In genomic region chr5:149326611-149327010, GRCh38 we compare ENCODE assay signal across 29 cellular contexts. TPM values are rescaled to one million over a fixed set of nuclear protein-coding genes. Genes with fewer than 3 reads are reported as not detected.
A peak's percentile ranks its signal among the peaks of the same experiment; 100 is the strongest.
DNase-seq lines count a peak whose midpoint lies in the region; ATAC-seq, FAIRE-seq and TF ChIP-seq lines count a peak whose summit lies in the region.
"Had no signal": no experiment of that assay in that cellular context is flagged by ENCODE, and none has a peak within 500 bp of the region (broad histone marks: within the 10 kb centered on the region; RNA-seq: fewer than 3 reads in every experiment).

No MANE protein-coding gene starts in this region.

- no peak overlapping the region for H3K4me3 Mint-ChIP-seq in type B pancreatic cell
- H3K4me3 Mint-ChIP-seq: CD4-positive, alpha-beta T cell had no signal

- no peaks in the 10 kb centered on the region for H4K20me1 ChIP-seq in endothelial cell of umbilical vein (replicated peaks; ENCODE audit: control insufficient read depth, extremely low read depth, insufficient read depth, low read length)
- H4K20me1 ChIP-seq: BLaER1 treated with 17β-estradiol and CSF1 and Interleukin-3, amounts not matched to agents 10 nM and 100 nM had no signal

- H3K4me3 ChIP-seq in endothelial cell of umbilical vein (replicated peaks in 1 of 3; ENCODE audit: insufficient read depth in 1 of 3, low read depth in 1 of 3, low read length in 3 of 3) (no peak overlapping the region), mucosa of descending colon (no peak overlapping the region)
- H3K4me3 ChIP-seq: BLaER1 treated with 17β-estradiol and CSF1 and Interleukin-3, amounts not matched to agents 10 nM and 100 nM; GM23248 had no signal

- POLR2A ChIA-PET in endothelial cell of umbilical vein (lab: Charles Lee), result no interaction called here

- H2AFZ ChIP-seq in endothelial cell of umbilical vein (ENCODE audit: low read depth, low read length), result no peak overlapping the region
- H2AFZ ChIP-seq: GM23248 had no signal

- no peaks in the 10 kb centered on the region for H3K9me1 ChIP-seq in endothelial cell of umbilical vein (replicated peaks; ENCODE audit: control insufficient read depth, extremely low read depth, insufficient read depth, low read length)

- H3K36me3 ChIP-seq in endothelial cell of umbilical vein (ENCODE audit: control insufficient read depth in 2 of 2, extremely low read depth in 1 of 2, insufficient read depth in 2 of 2, low read length in 2 of 2) (peaks cover 3% of the 10 kb centered on the region in 2 experiments), mucosa of descending colon (ENCODE audit: low read depth) (no peaks in the 10 kb centered on the region)

- peak overlapping the region; percentile 32 for H3K27ac ChIP-seq in endothelial cell of umbilical vein (ENCODE audit: insufficient read depth, low read depth, low read length)
- H3K27ac ChIP-seq: BLaER1 treated with 17β-estradiol and CSF1 and Interleukin-3, amounts not matched to agents 10 nM and 100 nM; GM23248; RWPE1 had no signal

- CTCF ChIA-PET in endothelial cell of umbilical vein (lab: Charles Lee), result interaction anchor here (1.3 kb wide), 2 partner anchors 41 to 47 kb away, joined by 3 read pairs; no protein-coding TSS in a partner anchor

- H3K79me2 ChIP-seq in endothelial cell of umbilical vein (ENCODE audit: control insufficient read depth, insufficient read depth, low read length), result no peaks in the 10 kb centered on the region

- dilution Hi-C loops in endothelial cell of umbilical vein (cut with MboI; ENCODE audit: extremely low pct_ligation_motif_present, low sequenced_read_pairs), result no loop called here

- no peak for TF ChIP-seq POLR2A in endothelial cell of umbilical vein (IDR thresholded peaks at IDR 0.05; ENCODE audit: low read depth, low read length)

- H3K4me2 ChIP-seq in endothelial cell of umbilical vein (ENCODE audit: insufficient read depth, low read length), result no peak overlapping the region
- H3K4me2 ChIP-seq: BLaER1 treated with 17β-estradiol and CSF1 and Interleukin-3, amounts not matched to agents 10 nM and 100 nM had no signal

- no peak for TF ChIP-seq CTCF in D721Med (IDR thresholded peaks at IDR 0.05; ENCODE audit: insufficient read depth, missing control alignments)
- TF ChIP-seq CTCF in endothelial cell of umbilical vein (IDR thresholded peaks at IDR 0.05; ENCODE audit: extremely low read depth in 1 of 2, insufficient read depth in 1 of 2, low read depth in 1 of 2, low read length in 2 of 2), result no peak
- TF ChIP-seq CTCF in mucosa of descending colon (IDR thresholded peaks at IDR 0.05), result no peak
- TF ChIP-seq CTCF in type B pancreatic cell (conservative IDR thresholded peaks at IDR 0.05), result no peak

- H3K9me3 ChIP-seq in endothelial cell of umbilical vein (replicated peaks; ENCODE audit: control insufficient read depth, insufficient read depth, low read length), result no peaks in the 10 kb centered on the region
- no peaks in the 10 kb centered on the region for H3K9me3 ChIP-seq in mucosa of descending colon

- peaks cover 23% of the 10 kb centered on the region for H3K4me1 Mint-ChIP-seq in type B pancreatic cell (ENCODE audit: unreplicated experiment)

- ATAC-seq in mucosa of descending colon (peak; percentile 62), GM19455 (IDR thresholded peaks at IDR 0.05; ENCODE audit: unreplicated experiment) (no peak)
- ATAC-seq: HepG2, Panc1 had no signal

- DNase-seq in D721Med (ENCODE audit: insufficient read length, low spot score) (peak; percentile 73), NCI-H82 (lab: John Stamatoyannopoulos, UW) (peak; percentile 97), endothelial cell of umbilical vein (ENCODE audit: low read depth, low spot score) (peak; percentile 46), mucosa of descending colon (no peak), type B pancreatic cell (ENCODE audit: extremely low spot score, unreplicated experiment) (no peak), cortex of kidney (lab: John Stamatoyannopoulos, UW) (no peak)
- DNase-seq in activated CD4-positive, CD25-positive, alpha-beta regulatory T cell treated with anti-CD3 and anti-CD28 coated beads, Interleukin-2, amount 50 U/mL, for 72 hours, result no peak
- DNase-seq: AML-193; CD4-positive, alpha-beta T cell; COR-L47; GM23248; H7; Kasumi-1; MV-4-11; NCI-H1105; NCI-H1436 treated with DMSO at 0.1 percent for 48 hours; NCI-H2029; NCI-H446 treated with DMSO at 0.1 percent for 48 hours; NCI-H526; SHP77 had no signal

- no peak overlapping the region for H3K27ac Mint-ChIP-seq in type B pancreatic cell
- H3K27ac Mint-ChIP-seq: CD4-positive, alpha-beta T cell had no signal

- no TSS peak for BruUV-seq in endothelial cell of umbilical vein (replicated peaks; lab: Mats Ljungman, UMichigan)

- H3K27me3 ChIP-seq in endothelial cell of umbilical vein (ENCODE audit: control insufficient read depth in 2 of 2, insufficient read depth in 2 of 2, low read length in 2 of 2), result no peaks in the 10 kb centered on the region
- H3K27me3 ChIP-seq: BLaER1 treated with 17β-estradiol and CSF1 and Interleukin-3, amounts not matched to agents 10 nM and 100 nM had no signal

- H3K27me3 Mint-ChIP-seq in type B pancreatic cell, result no peaks in the 10 kb centered on the region
- H3K27me3 Mint-ChIP-seq: CD4-positive, alpha-beta T cell had no signal

- intact Hi-C loops in endothelial cell of umbilical vein (cut with micrococcal nuclease) (no loop called here), mucosa of descending colon (cut with DNase I, micrococcal nuclease) (no loop called here)

- no peak overlapping the region for H3K9ac ChIP-seq in endothelial cell of umbilical vein (replicated peaks; ENCODE audit: extremely low read depth, insufficient read depth, low read length)
- H3K9ac ChIP-seq: BLaER1 treated with 17β-estradiol and CSF1 and Interleukin-3, amounts not matched to agents 10 nM and 100 nM; GM23248 had no signal

- H3K4me1 ChIP-seq in endothelial cell of umbilical vein (ENCODE audit: control insufficient read depth, extremely low read depth, insufficient read depth, low read length) (peaks cover 36% of the 10 kb centered on the region), mucosa of descending colon (ENCODE audit: low read depth) (peaks cover 14% of the 10 kb centered on the region)

- peak; percentile 84 for FAIRE-seq in D721Med (lab: Jason Lieb, UNC)
- peak; percentile 54 for FAIRE-seq in endothelial cell of umbilical vein (lab: Jason Lieb, UNC)
- FAIRE-seq: A204.1, HepG2 had no signal

- no peaks in the 10 kb centered on the region for H3K36me3 Mint-ChIP-seq in type B pancreatic cell

- H3K9me3 Mint-ChIP-seq in type B pancreatic cell, result no peaks in the 10 kb centered on the region

TF ChIP-seq in endothelial cell of umbilical vein, 7 proteins besides CTCF, POLR2A, EP300 and RAD21 (continues in another document):
- TF ChIP-seq FOS (IDR thresholded peaks at IDR 0.05; ENCODE audit: borderline replicate concordance, insufficient read depth, low read length) (no peak), GATA2 (IDR thresholded peaks at IDR 0.05; ENCODE audit: insufficient read depth, insufficient read length, low read depth, low read length) (no peak)

RNA-seq across cellular contexts. Expression of gene GRPEL2, which starts 18.7 kb away (rescaled TPM):
- total RNA-seq in endothelial cell of umbilical vein, result 32.5 and 41.0 TPM in 2 replicates
- polyA plus RNA-seq in endothelial cell of umbilical vein, result 5.8 and 7.6 TPM in 2 replicates
- 6.1 and 6.2 TPM in 2 replicates for polyA plus RNA-seq in endothelial cell of umbilical vein (2011; cell fraction: cytosol; rRNA removed)
- 21.6 and 26.6 TPM in 2 replicates for polyA plus RNA-seq in endothelial cell of umbilical vein (2011; cell fraction: nucleus; rRNA removed)
- 7.3 and 10.1 TPM in 2 replicates for polyA plus RNA-seq in endothelial cell of umbilical vein (2012)
- polyA minus RNA-seq in endothelial cell of umbilical vein, result 18.8 and 21.4 TPM in 2 replicates
- polyA minus RNA-seq in endothelial cell of umbilical vein (2011; cell fraction: cytosol; rRNA and poly(A)+ RNA removed), result 41.8 TPM
- polyA minus RNA-seq in endothelial cell of umbilical vein (2011; cell fraction: nucleus; rRNA and poly(A)+ RNA removed), result 12.4 and 16.8 TPM in 2 replicates
- 10 to 100 TPM in 2 of 3 donors, 1 to 10 TPM in 1; 9.9 to 15.2 (median 11.1) TPM for total RNA-seq in mucosa of descending colon
- total RNA-seq in type B pancreatic cell (ENCODE audit: low replicate concordance), result 19.1 and 22.6 TPM in 2 replicates

RNA-seq across cellular contexts. Expression of gene PCYOX1L, which starts 31.2 kb away (rescaled TPM):
- total RNA-seq in endothelial cell of umbilical vein (17.0 and 23.3 TPM in 2 replicates), mucosa of descending colon (1 to 10 TPM; 3.1 to 5.9 (median 4.2) TPM), type B pancreatic cell (ENCODE audit: low replicate concordance) (8.2 and 18.5 TPM in 2 replicates)
- polyA plus RNA-seq in endothelial cell of umbilical vein, result 28.1 and 29.9 TPM in 2 replicates
- 18.5 and 20.5 TPM in 2 replicates for polyA plus RNA-seq in endothelial cell of umbilical vein (2011; cell fraction: cytosol; rRNA removed)
- polyA plus RNA-seq in endothelial cell of umbilical vein (2011; cell fraction: nucleus; rRNA removed), result 32.1 and 36.0 TPM in 2 replicates
- polyA plus RNA-seq in endothelial cell of umbilical vein (2012), result 13.2 and 18.2 TPM in 2 replicates
- 18.4 and 20.0 TPM in 2 replicates for polyA minus RNA-seq in endothelial cell of umbilical vein
- polyA minus RNA-seq in endothelial cell of umbilical vein (2011; cell fraction: cytosol; rRNA and poly(A)+ RNA removed), result 1.2 TPM
- 6.6 and 7.1 TPM in 2 replicates for polyA minus RNA-seq in endothelial cell of umbilical vein (2011; cell fraction: nucleus; rRNA and poly(A)+ RNA removed)

RNA-seq across cellular contexts. Expression of gene IL17B, which starts 52.5 kb away (rescaled TPM):
- not detected in 2 replicates for total RNA-seq in endothelial cell of umbilical vein
- 0.37 TPM in 1 of 2 replicates, not detected in the other for polyA plus RNA-seq in endothelial cell of umbilical vein
- polyA plus RNA-seq in endothelial cell of umbilical vein (2011; cell fraction: cytosol; rRNA removed), result not detected in 2 replicates
- not detected in 2 replicates for polyA plus RNA-seq in endothelial cell of umbilical vein (2011; cell fraction: nucleus; rRNA removed)
- not detected in 2 replicates for polyA plus RNA-seq in endothelial cell of umbilical vein (2012)
- polyA minus RNA-seq in endothelial cell of umbilical vein, result not detected in 2 replicates
- polyA minus RNA-seq in endothelial cell of umbilical vein (2011; cell fraction: cytosol; rRNA and poly(A)+ RNA removed), result not detected
- not detected in 2 replicates for polyA minus RNA-seq in endothelial cell of umbilical vein (2011; cell fraction: nucleus; rRNA and poly(A)+ RNA removed)
- total RNA-seq in mucosa of descending colon, result under 1 TPM in 1 of 3 donors, not detected in 2; 0.92 TPM
- total RNA-seq in type B pancreatic cell (ENCODE audit: low replicate concordance), result 0.46 TPM in 1 of 2 replicates, not detected in the other
- total RNA-seq: CD4-positive, alpha-beta T cell; GM23248; H7; HT1080; M059J; SK-MEL-5 had no signal

RNA-seq across cellular contexts. Expression of gene AFAP1L1, which starts 55.0 kb away (rescaled TPM):
- total RNA-seq in endothelial cell of umbilical vein, result 73.2 and 76.2 TPM in 2 replicates
- 6.2 and 7.9 TPM in 2 replicates for polyA plus RNA-seq in endothelial cell of umbilical vein
- 8.2 and 8.6 TPM in 2 replicates for polyA plus RNA-seq in endothelial cell of umbilical vein (2011; cell fraction: cytosol; rRNA removed)
- polyA plus RNA-seq in endothelial cell of umbilical vein (2011; cell fraction: nucleus; rRNA removed), result 16.9 and 21.2 TPM in 2 replicates
- 12.1 and 16.6 TPM in 2 replicates for polyA plus RNA-seq in endothelial cell of umbilical vein (2012)
- polyA minus RNA-seq in endothelial cell of umbilical vein, result 17.9 and 18.0 TPM in 2 replicates
- polyA minus RNA-seq in endothelial cell of umbilical vein (2011; cell fraction: cytosol; rRNA and poly(A)+ RNA removed), result 1.7 TPM
- polyA minus RNA-seq in endothelial cell of umbilical vein (2011; cell fraction: nucleus; rRNA and poly(A)+ RNA removed), result 16.1 and 17.1 TPM in 2 replicates
- total RNA-seq in mucosa of descending colon, result 1 to 10 TPM; 1.5 to 7.3 (median 1.9) TPM
- total RNA-seq in type B pancreatic cell (ENCODE audit: low replicate concordance), result 6.4 and 12.1 TPM in 2 replicates

Comparison
In these comparisons a context has a peak if more than half of its experiments do, and no peak if none do; other contexts are left out.
1. DNase-seq: peak in D721Med (single experiment), NCI-H82 (single experiment) and endothelial cell of umbilical vein (single experiment); none in mucosa of descending colon (0 of 3), type B pancreatic cell (single experiment), activated CD4-positive, CD25-positive, alpha-beta regulatory T cell treated with anti-CD3 and anti-CD28 coated beads, Interleukin-2, amount 50 U/mL, for 72 hours (single experiment) and cortex of kidney (single experiment).